Comparison of ENCODE assay signal across 8 cellular contexts in the genomic region with DNA sequence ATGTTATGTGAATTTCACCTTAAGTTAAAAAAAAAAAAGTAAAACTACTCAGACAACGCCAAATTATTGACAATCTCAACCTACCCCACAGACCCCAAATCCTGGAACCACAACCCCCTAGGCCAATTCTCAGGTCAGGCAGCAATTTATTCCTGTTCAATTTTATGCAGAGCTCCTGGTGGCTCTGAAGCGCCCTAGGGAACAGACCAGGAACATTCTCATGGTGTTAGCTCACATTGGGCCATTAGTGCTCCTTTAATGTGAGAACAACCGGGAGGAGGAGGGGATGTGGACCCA. TPM values are rescaled to one million over a fixed set of nuclear protein-coding genes. Genes with fewer than 3 reads are reported as not detected.
DNase-seq lines count a peak whose midpoint lies in the region; ATAC-seq and TF ChIP-seq lines count a peak whose summit lies in the region.

No MANE protein-coding gene starts in this region.

- TF ChIP-seq EP300 in stomach (IDR thresholded peaks at IDR 0.05) = no peak

- peak overlapping the region; percentile 81 for H3K4me3 ChIP-seq in iPS-20b (ENCODE audit: low read length)
- peak overlapping the region; percentile 58 to 74 (median 69) for H3K4me3 ChIP-seq in stomach

- peaks cover 12% of the 10 kb centered on the region; the same call in 1 of the 2 replicates for H3K4me1 ChIP-seq in iPS-20b (ENCODE audit: insufficient read depth, low read length)
- peaks cover 17 to 34% (median 28%) of the 10 kb centered on the region in 4 donors for H3K4me1 ChIP-seq in stomach

- peaks cover under 1% of the 10 kb centered on the region for H3K4me1 Mint-ChIP-seq in activated T-helper 17 cell treated with anti-CD3 and anti-CD28 coated beads, Interleukin-2, amount 50 U/mL, for 72 hours

- TF ChIP-seq CTCF in stomach (IDR thresholded peaks at IDR 0.05) = no peak

- H3K9me3 ChIP-seq in iPS-20b (ENCODE audit: insufficient read depth, low read depth, low read length) = no peaks in the 10 kb centered on the region
- H3K9me3 ChIP-seq in stomach = no peaks in the 10 kb centered on the region

- intact Hi-C loops in stomach (cut with DNase I; ENCODE audit: low total_unique reads) = no loop called here

- H3K27ac Mint-ChIP-seq in activated T-helper 17 cell treated with anti-CD3 and anti-CD28 coated beads, Interleukin-2, amount 50 U/mL, for 72 hours = peak overlapping the region; percentile 50

- H3K36me3 ChIP-seq in iPS-20b (ENCODE audit: insufficient read depth, low read depth, low read length) (no peaks in the 10 kb centered on the region), stomach (no peaks in the 10 kb centered on the region)

- ATAC-seq in activated T-helper 17 cell treated with anti-CD3 and anti-CD28 coated beads, Interleukin-2, amount 50 U/mL, for 72 hours (replicated peaks) = no peak
- no peak for ATAC-seq in HG02678 (IDR thresholded peaks at IDR 0.05; ENCODE audit: unreplicated experiment)

- H3K9ac ChIP-seq in iPS-20b (ENCODE audit: low read depth, low read length) = peak overlapping the region; percentile 78; the same call in 1 of the 2 replicates

- no peaks in the 10 kb centered on the region for H3K36me3 Mint-ChIP-seq in activated T-helper 17 cell treated with anti-CD3 and anti-CD28 coated beads, Interleukin-2, amount 50 U/mL, for 72 hours (ENCODE audit: low read depth)

- H3K4me3 Mint-ChIP-seq in activated T-helper 17 cell treated with anti-CD3 and anti-CD28 coated beads, Interleukin-2, amount 50 U/mL, for 72 hours = peak overlapping the region; percentile 83

- H3K9me3 Mint-ChIP-seq in activated T-helper 17 cell treated with anti-CD3 and anti-CD28 coated beads, Interleukin-2, amount 50 U/mL, for 72 hours = no peaks in the 10 kb centered on the region

- TF ChIP-seq POLR2A in stomach (IDR thresholded peaks at IDR 0.05) = no peak

- H3K27ac ChIP-seq in iPS-20b (ENCODE audit: low read length) (no peak overlapping the region), stomach (peak overlapping the region; percentile 80 to 92 (median 85))

- peaks cover 9% of the 10 kb centered on the region for H3K27me3 Mint-ChIP-seq in activated T-helper 17 cell treated with anti-CD3 and anti-CD28 coated beads, Interleukin-2, amount 50 U/mL, for 72 hours

- WGBS in stomach, 5 donors = 29 to 49% (median 33%) methylated on average over 3 of the region's 3 CpGs

- peaks cover 14% of the 10 kb centered on the region for H3K27me3 ChIP-seq in iPS-20b (ENCODE audit: insufficient read depth, low read length)
- no peaks in the 10 kb centered on the region for H3K27me3 ChIP-seq in stomach

- DNase-seq in DMS 273 (lab: John Stamatoyannopoulos, UW; ENCODE audit: unreplicated experiment) (peak; percentile 74), DMS 273 treated with DMSO at 0.1 percent for 48 hours (lab: John Stamatoyannopoulos, UW) (no peak), stomach (no peak), putamen (ENCODE audit: low spot score) (no peak), mesenteric fat pad (ENCODE audit: low spot score) (no peak)

RNA-seq across cellular contexts. Expression of a gene that starts 0.4 kb away (rescaled TPM):
- 10 to 100 TPM in 1 of 2 donors, 1 to 10 TPM in 1; 8.2 to 11.0 TPM for total RNA-seq in activated T-helper 17 cell treated with anti-CD3 and anti-CD28 coated beads, Interleukin-2, amount 50 U/mL, for 72 hours
- total RNA-seq in stomach (10 to 100 TPM in 4 of 5 donors, 1 to 10 TPM in 1; 2.7 to 36.2 (median 22.8) TPM), mesenteric fat pad (30.9 TPM)
- polyA plus RNA-seq in stomach = 10 to 100 TPM in 1 of 3 donors, 1 to 10 TPM in 2; 6.3 to 11.8 (median 8.8) TPM
